41 cellular contexts compared by ENCODE assay signal in the genomic region with DNA sequence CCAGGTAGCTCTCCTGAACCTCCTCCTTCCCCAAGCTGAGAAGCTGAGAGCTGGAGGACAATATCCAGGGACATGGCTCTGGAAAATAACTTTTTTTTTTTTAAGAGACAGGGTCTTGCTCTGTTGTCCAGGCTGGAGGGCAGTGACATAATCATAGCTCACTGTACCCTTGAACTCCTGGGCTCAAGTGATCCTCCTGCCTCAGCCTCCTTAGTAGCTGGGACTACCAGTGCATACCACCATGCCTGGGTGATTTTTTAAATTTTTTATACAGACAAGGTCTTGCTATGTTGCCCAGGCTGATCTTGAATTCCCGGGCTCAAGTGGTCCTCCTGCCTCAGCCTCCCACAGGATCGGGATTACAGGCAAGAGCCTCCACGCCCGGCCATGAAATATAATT. TPM values are rescaled to one million over a fixed set of nuclear protein-coding genes. Genes with fewer than 3 reads are reported as not detected.
"Had no signal": no experiment of that assay in that cellular context is flagged by ENCODE, and none has a peak within 500 bp of the region (broad histone marks: within the 10 kb centered on the region; RNA-seq: fewer than 3 reads in every experiment).

No MANE protein-coding gene starts in this region.

- H3K27ac Mint-ChIP-seq: activated CD4-positive, alpha-beta memory T cell treated with anti-CD3 and anti-CD28 coated beads, Interleukin-2, amount 10 ng/mL, durations not matched to agents 7 days and 5 days; activated CD4-positive, alpha-beta T cell treated with anti-CD3 and anti-CD28 coated beads for 36 hours; activated CD8-positive, alpha-beta memory T cell treated with anti-CD3 and anti-CD28 coated beads, Interleukin-2, amount 10 ng/mL, durations not matched to agents 7 days and 5 days; activated naive CD4-positive, alpha-beta T cell treated with anti-CD3 and anti-CD28 coated beads, Interleukin-2, amount 50 U/mL, for 24 hours; activated naive CD8-positive, alpha-beta T cell treated with anti-CD3 and anti-CD28 coated beads, Interleukin-2, amount 10 ng/mL, durations not matched to agents 7 days and 5 days; activated T-helper 2 cell treated with anti-CD3 and anti-CD28 coated beads, Interferon-gamma antibody, Interleukin-2, Interleukin-4, amounts not matched to agents 10 μg/mL and 5 μg/mL and 100 μg/mL, durations not matched to agents 14 hours and 24 hours and 36 hours; WTC11 had no signal

- H3K27ac ChIP-seq: ascending aorta, cardiac muscle cell, Peyer's patch had no signal

- H3K4me3 ChIP-seq: ascending aorta, cardiac muscle cell, MG63, Peyer's patch had no signal

- ATAC-seq: activated CD4-positive, alpha-beta T cell treated with anti-CD3 and anti-CD28 coated beads for 36 hours; activated CD4-positive, CD25-positive, alpha-beta regulatory T cell treated with anti-CD3 and anti-CD28 coated beads, Interleukin-2, amount 50 U/mL, for 24 hours; activated CD8-positive, alpha-beta memory T cell treated with anti-CD3 and anti-CD28 coated beads, Interleukin-2, amount 10 ng/mL, durations not matched to agents 7 days and 5 days; PC-3; Right ventricle myocardium inferior; SK-N-SH treated with all-trans-retinoic acid at 6 μM for 48 hours; T-cell; WTC11 had no signal

- H3K4me3 Mint-ChIP-seq: activated CD4-positive, alpha-beta memory T cell treated with anti-CD3 and anti-CD28 coated beads, Interleukin-2, amount 10 ng/mL, durations not matched to agents 7 days and 5 days; activated CD4-positive, alpha-beta T cell treated with anti-CD3 and anti-CD28 coated beads for 36 hours; activated CD8-positive, alpha-beta memory T cell treated with anti-CD3 and anti-CD28 coated beads, Interleukin-2, amount 10 ng/mL, durations not matched to agents 7 days and 5 days; activated naive CD4-positive, alpha-beta T cell treated with anti-CD3 and anti-CD28 coated beads, Interleukin-2, amount 50 U/mL, for 24 hours; activated naive CD8-positive, alpha-beta T cell treated with anti-CD3 and anti-CD28 coated beads, Interleukin-2, amount 10 ng/mL, durations not matched to agents 7 days and 5 days; central memory CD8-positive, alpha-beta T cell; T-cell; WTC11 had no signal

- H3K9me3 Mint-ChIP-seq: activated CD4-positive, alpha-beta memory T cell treated with anti-CD3 and anti-CD28 coated beads, Interleukin-2, amount 10 ng/mL, durations not matched to agents 7 days and 5 days; activated naive CD4-positive, alpha-beta T cell treated with anti-CD3 and anti-CD28 coated beads, Interleukin-2, amount 50 U/mL, for 24 hours; activated naive CD8-positive, alpha-beta T cell treated with anti-CD3 and anti-CD28 coated beads, Interleukin-2, amount 10 ng/mL, durations not matched to agents 7 days and 5 days; activated T-helper 2 cell treated with anti-CD3 and anti-CD28 coated beads, Interferon-gamma antibody, Interleukin-2, Interleukin-4, amounts not matched to agents 10 μg/mL and 5 μg/mL and 100 μg/mL, durations not matched to agents 14 hours and 24 hours and 36 hours; central memory CD8-positive, alpha-beta T cell; T-cell; WTC11 had no signal

- H3K36me3 Mint-ChIP-seq: activated CD8-positive, alpha-beta memory T cell treated with anti-CD3 and anti-CD28 coated beads, Interleukin-2, amount 10 ng/mL, durations not matched to agents 7 days and 5 days; activated naive CD4-positive, alpha-beta T cell treated with anti-CD3 and anti-CD28 coated beads, Interleukin-2, amount 50 U/mL, for 24 hours had no signal

- DNase-seq: activated CD4-positive, alpha-beta memory T cell treated with anti-CD3 and anti-CD28 coated beads, Interleukin-2, amount 10 ng/mL, durations not matched to agents 7 days and 5 days; activated CD4-positive, alpha-beta T cell treated with anti-CD3 and anti-CD28 coated beads for 36 hours; activated CD8-positive, alpha-beta memory T cell treated with anti-CD3 and anti-CD28 coated beads for 24 hours; activated CD8-positive, alpha-beta memory T cell treated with anti-CD3 and anti-CD28 coated beads, Interleukin-2, amount 10 ng/mL, durations not matched to agents 7 days and 5 days; activated CD8-positive, alpha-beta memory T cell treated with anti-CD3 and anti-CD28 coated beads, Interleukin-2, amount 50 U/mL, for 48 hours; activated gamma-delta T cell; activated naive CD4-positive, alpha-beta T cell treated with Interleukin-2 at 50 U/mL for 16 hours; activated naive CD8-positive, alpha-beta T cell treated with anti-CD3 and anti-CD28 coated beads, Interleukin-2, amount 10 ng/mL, durations not matched to agents 7 days and 5 days; amygdala; Kasumi-1; KBM-7; MG63; NCI-H1048; NCI-H1105 treated with DMSO at 0.1 percent for 48 hours; NCI-H1436; NCI-H1694; NCI-H1930; NCI-H2081 treated with DMSO at 0.1 percent for 48 hours; NCI-H345; NCI-H524 treated with DMSO at 0.1 percent for 48 hours; NCI-H748 treated with DMSO at 0.1 percent for 48 hours; NK-92 treated with Interleukin-12 subunit alpha and Interleukin-12 subunit beta, amount 100 ng/mL, for 24 hours; PC-3; Peyer's patch; RPMI8226; SIG-M5; T-cell; T-helper 2 cell; T-helper 9 cell had no signal

- H3K9me3 ChIP-seq: ascending aorta, MG63, Peyer's patch had no signal

- H3K27me3 ChIP-seq: ascending aorta, cardiac muscle cell, MG63, Peyer's patch had no signal

- H3K4me1 Mint-ChIP-seq: activated naive CD4-positive, alpha-beta T cell treated with anti-CD3 and anti-CD28 coated beads, Interleukin-2, amount 50 U/mL, for 24 hours; central memory CD8-positive, alpha-beta T cell had no signal

- H3K36me3 ChIP-seq: cardiac muscle cell had no signal

RNA-seq across cellular contexts. Expression of a gene that starts 29.7 kb away (rescaled TPM):
- total RNA-seq: PC-3 had no signal

RNA-seq across cellular contexts. Expression of a gene that starts 34.8 kb away (rescaled TPM):
- total RNA-seq: activated CD4-positive, alpha-beta memory T cell treated with anti-CD3 and anti-CD28 coated beads, Interleukin-2, amount 10 ng/mL, durations not matched to agents 7 days and 5 days; activated CD4-positive, alpha-beta T cell treated with anti-CD3 and anti-CD28 coated beads for 36 hours; activated CD8-positive, alpha-beta memory T cell treated with anti-CD3 and anti-CD28 coated beads, Interleukin-2, amount 10 ng/mL, durations not matched to agents 7 days and 5 days; activated naive CD8-positive, alpha-beta T cell treated with anti-CD3 and anti-CD28 coated beads, Interleukin-2, amount 10 ng/mL, durations not matched to agents 7 days and 5 days; activated T-helper 2 cell treated with anti-CD3 and anti-CD28 coated beads, Interferon-gamma antibody, Interleukin-2, Interleukin-4, amounts not matched to agents 10 μg/mL and 5 μg/mL and 100 μg/mL, durations not matched to agents 14 hours and 24 hours and 36 hours; ascending aorta; cardiac muscle cell; NCI-H460; PC-3; Peyer's patch; Right ventricle myocardium inferior; SK-MEL-5; T-cell; WTC11 had no signal
- polyA plus RNA-seq: adipose tissue had no signal
